In the genomic region with DNA sequence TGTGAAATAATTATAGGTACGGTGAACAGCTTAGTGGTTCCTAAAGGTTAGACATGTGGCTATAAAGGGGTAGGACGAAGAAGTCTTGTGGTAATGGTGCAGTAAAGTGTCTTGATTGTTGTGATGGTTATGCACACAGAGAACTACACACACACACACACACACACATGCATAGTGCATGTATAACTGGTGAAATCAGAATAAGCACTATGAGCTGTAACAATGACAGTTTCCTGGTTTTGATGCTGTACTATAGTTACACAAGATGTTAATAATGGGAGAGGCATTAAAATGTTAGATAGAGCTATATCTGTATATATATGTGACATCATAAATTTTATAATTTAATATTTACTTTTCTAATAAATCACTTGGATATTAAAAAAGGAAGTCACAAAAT, we compare ENCODE assay signal across 22 cellular contexts.
DNase-seq lines count a peak whose midpoint lies in the region; ATAC-seq, FAIRE-seq and TF ChIP-seq lines count a peak whose summit lies in the region.
"Had no signal": no experiment of that assay in that cellular context is flagged by ENCODE, and none has a peak within 500 bp of the region (broad histone marks: within the 10 kb centered on the region; RNA-seq: fewer than 3 reads in every experiment).

No MANE protein-coding gene starts in this region.

- DNase-seq in IMR-90, result peak; percentile 57
- peak; percentile 44 for DNase-seq in astrocyte of the spinal cord (ENCODE audit: low read depth, low spot score)
- peak; percentile 48 for DNase-seq in fibroblast of the aortic adventitia (ENCODE audit: low read depth)
- DNase-seq in smooth muscle cell (lab: John Stamatoyannopoulos, UW; ENCODE audit: unreplicated experiment), result no peak
- no peak for DNase-seq in kidney
- no peak for DNase-seq in amniotic stem cell (lab: John Stamatoyannopoulos, UW)
- DNase-seq: aorta; colonic mucosa; GF-D8; heart left ventricle; Karpas-422; naive thymus-derived CD4-positive, alpha-beta T cell; NCI-H2171 treated with DMSO at 0.1 percent for 48 hours; NCI-H774; posterior cingulate gyrus; small intestine; stimulated activated CD4-positive, alpha-beta T cell treated with anti-CD3 and anti-CD28 coated beads, Interleukin-4, amount 100 ng/mL, for 24 hours; uterus had no signal

- H3K9me3 ChIP-seq in IMR-90 (ENCODE audit: control insufficient read depth, insufficient read depth, low read length), result no peaks in the 10 kb centered on the region
- H3K9me3 ChIP-seq in smooth muscle cell (replicated peaks; ENCODE audit: low read depth), result no peaks in the 10 kb centered on the region
- H3K9me3 ChIP-seq in kidney (ENCODE audit: control insufficient read depth in 1 of 2, low read length in 2 of 2), result no peaks in the 10 kb centered on the region
- H3K9me3 ChIP-seq: BLaER1 treated with 17β-estradiol and CSF1 and Interleukin-3, amounts not matched to agents 10 nM and 100 nM; colonic mucosa; heart left ventricle; uterus had no signal

- peak overlapping the region; percentile 5; the same call in 1 of the 2 replicates for H3K4me2 ChIP-seq in IMR-90 (ENCODE audit: low read depth, low read length)
- H3K4me2 ChIP-seq in smooth muscle cell, result peak overlapping the region; percentile 74
- H3K4me2 ChIP-seq: BLaER1 treated with 17β-estradiol and CSF1 and Interleukin-3, amounts not matched to agents 10 nM and 100 nM had no signal

- dilution Hi-C loops in IMR-90 (cut with HindIII; ENCODE audit: low sequenced_read_pairs, unreplicated experiment), result no loop called here

- H3K4me3 ChIP-seq in IMR-90 (ENCODE audit: insufficient read depth, low read depth, low read length) (no peak overlapping the region), astrocyte of the spinal cord (ENCODE audit: low read depth, low read length) (no peak overlapping the region), fibroblast of the aortic adventitia (ENCODE audit: low read depth, low read length) (no peak overlapping the region), smooth muscle cell (no peak overlapping the region), kidney (ENCODE audit: low read length in 2 of 2) (no peak overlapping the region)
- H3K4me3 ChIP-seq: BLaER1 treated with 17β-estradiol and CSF1 and Interleukin-3, amounts not matched to agents 10 nM and 100 nM; colonic mucosa; heart left ventricle; uterus had no signal

- peak overlapping the region; percentile 66 for H3K23ac ChIP-seq in IMR-90 (ENCODE audit: low read depth, low read length)

- H2BK20ac ChIP-seq in IMR-90 (ENCODE audit: low read depth, low read length), result peak overlapping the region; percentile 96

- POLR2A ChIA-PET in IMR-90 (lab: Charles Lee; ENCODE audit: unreplicated experiment), result no interaction called here

- H2BK5ac ChIP-seq in IMR-90 (ENCODE audit: low read depth, low read length, poor library complexity, severe bottlenecking), result peak overlapping the region; percentile 93

- H3K9ac ChIP-seq in IMR-90 (ENCODE audit: low read depth, low read length) (no peak overlapping the region; the same call in 1 of the 2 replicates), smooth muscle cell (ENCODE audit: low read depth) (peak overlapping the region; percentile 26), kidney (ENCODE audit: low read length in 2 of 2) (no peak overlapping the region)
- H3K9ac ChIP-seq: BLaER1 treated with 17β-estradiol and CSF1 and Interleukin-3, amounts not matched to agents 10 nM and 100 nM had no signal

- peaks cover 5% of the 10 kb centered on the region; the same call in 1 of the 2 replicates for H3K9me1 ChIP-seq in IMR-90 (ENCODE audit: insufficient read depth, low read length)

- no peaks in the 10 kb centered on the region for H3K79me1 ChIP-seq in IMR-90 (ENCODE audit: low read depth in 1 of 2, low read length in 2 of 2)

- H3K4ac ChIP-seq in IMR-90 (ENCODE audit: low read depth, low read length), result peak overlapping the region; percentile 78; the same call in 1 of the 2 replicates

- H4K5ac ChIP-seq in IMR-90 (ENCODE audit: low read depth, low read length), result peak overlapping the region; percentile 89; the same call in 1 of the 2 replicates

- no peak for TF ChIP-seq RAD21 in IMR-90 (IDR thresholded peaks at IDR 0.05; ENCODE audit: low read length)

- in situ Hi-C loops in IMR-90 (cut with MboI; ENCODE audit: low sequenced_read_pairs), result no loop called here
- in situ Hi-C loops in astrocyte of the spinal cord (cut with HindIII; ENCODE audit: low sequenced_read_pairs), result no loop called here

- no peaks in the 10 kb centered on the region for H3F3A ChIP-seq in smooth muscle cell (ENCODE audit: low read depth)

- no peak overlapping the region for H2AFZ ChIP-seq in IMR-90 (replicated peaks; ENCODE audit: low read length, poor library complexity)
- no peak overlapping the region for H2AFZ ChIP-seq in smooth muscle cell (ENCODE audit: low read depth)

- H3K27me3 ChIP-seq in IMR-90 (ENCODE audit: control insufficient read depth, insufficient read depth, low read length) (no peaks in the 10 kb centered on the region), smooth muscle cell (ENCODE audit: low read depth) (no peaks in the 10 kb centered on the region)
- H3K27me3 ChIP-seq: BLaER1 treated with 17β-estradiol and CSF1 and Interleukin-3, amounts not matched to agents 10 nM and 100 nM; colonic mucosa; heart left ventricle; uterus had no signal

- intact Hi-C loops in IMR-90 (cut with micrococcal nuclease), result loop anchor here (2.0 kb wide), 1 partner anchor 14 kb away; no protein-coding TSS in a partner anchor
- intact Hi-C loops in kidney (cut with DNase I), result no loop called here

- peak overlapping the region; percentile 84 for H3K14ac ChIP-seq in IMR-90 (replicated peaks; ENCODE audit: low read depth, low read length)

- no peak overlapping the region for H2AK9ac ChIP-seq in IMR-90 (replicated peaks; ENCODE audit: low read depth, low read length, poor library complexity)

- no TSS peak for BruUV-seq in IMR-90 (replicated peaks; lab: Mats Ljungman, UMichigan)

- no peak for FAIRE-seq in kidney (lab: Jason Lieb, UNC)
- FAIRE-seq: D721Med, GM12891, small intestine had no signal

- H3K27ac ChIP-seq in IMR-90 (ENCODE audit: insufficient read depth, low read length) (no peak overlapping the region; the same call in 1 of the 2 replicates), smooth muscle cell (ENCODE audit: low read depth) (peak overlapping the region; percentile 65), kidney (ENCODE audit: low read depth in 2 of 2, low read length in 2 of 2) (no peak overlapping the region)
- H3K27ac ChIP-seq: BLaER1 treated with 17β-estradiol and CSF1 and Interleukin-3, amounts not matched to agents 10 nM and 100 nM; colonic mucosa; heart left ventricle; uterus had no signal

- H4K91ac ChIP-seq in IMR-90 (ENCODE audit: insufficient read depth, low read depth, low read length), result peak overlapping the region; percentile 84

- no peak for TF ChIP-seq CTCF in IMR-90 (conservative IDR thresholded peaks at IDR 0.05; ENCODE audit: low read depth, low read length)
- no peak for TF ChIP-seq CTCF in astrocyte of the spinal cord (IDR thresholded peaks at IDR 0.05; ENCODE audit: low read depth, low read length)
- no peak for TF ChIP-seq CTCF in fibroblast of the aortic adventitia (IDR thresholded peaks at IDR 0.05; ENCODE audit: insufficient read depth, low read length)
- no peak for TF ChIP-seq CTCF in smooth muscle cell (IDR thresholded peaks at IDR 0.05; ENCODE audit: borderline replicate concordance, insufficient read depth, poor library complexity, severe bottlenecking)
- no peak for TF ChIP-seq CTCF in kidney (IDR thresholded peaks at IDR 0.05; ENCODE audit: borderline replicate concordance, extremely low read depth, insufficient read depth)

- ATAC-seq in IMR-90 (ENCODE audit: low read depth) (peak; percentile 40), HG02973 (IDR thresholded peaks at IDR 0.05; ENCODE audit: unreplicated experiment) (no peak)
- ATAC-seq: heart left ventricle; naive thymus-derived CD4-positive, alpha-beta T cell had no signal

- no peaks in the 10 kb centered on the region for H3K79me2 ChIP-seq in smooth muscle cell (ENCODE audit: low read depth)

- H4K8ac ChIP-seq in IMR-90 (ENCODE audit: low read depth in 2 of 2, low read length in 2 of 2), result peak overlapping the region; percentile 73 to 94

- H3K36me3 ChIP-seq in IMR-90 (ENCODE audit: control insufficient read depth, insufficient read depth, low read length) (no peaks in the 10 kb centered on the region), smooth muscle cell (ENCODE audit: low read depth) (no peaks in the 10 kb centered on the region), kidney (ENCODE audit: control insufficient read depth in 1 of 2, insufficient read depth in 2 of 2, low read length in 2 of 2) (no peaks in the 10 kb centered on the region)
- H3K36me3 ChIP-seq: BLaER1 treated with 17β-estradiol and CSF1 and Interleukin-3, amounts not matched to agents 10 nM and 100 nM; colonic mucosa; heart left ventricle; uterus had no signal

- peak overlapping the region; percentile 99; the same call in 1 of the 2 replicates for H3K18ac ChIP-seq in IMR-90 (ENCODE audit: low read depth, low read length)

- CTCF ChIA-PET in IMR-90 (lab: Yijun Ruan, JAX), result interaction anchor here (1.0 kb wide), 1 partner anchor 25 kb away, joined by 3 read pairs; no protein-coding TSS in a partner anchor

- H2AK5ac ChIP-seq in IMR-90 (ENCODE audit: low read depth, low read length), result peak overlapping the region; percentile 89

- no peak for TF ChIP-seq POLR2A in IMR-90 (IDR thresholded peaks at IDR 0.05; ENCODE audit: low read depth, low read length)

- H4K20me1 ChIP-seq in IMR-90 (ENCODE audit: insufficient read depth, low read length) (no peaks in the 10 kb centered on the region), smooth muscle cell (ENCODE audit: low read depth) (no peaks in the 10 kb centered on the region)
- H4K20me1 ChIP-seq: BLaER1 treated with 17β-estradiol and CSF1 and Interleukin-3, amounts not matched to agents 10 nM and 100 nM had no signal

- H2BK15ac ChIP-seq in IMR-90 (ENCODE audit: low read depth, low read length), result peak overlapping the region; percentile 99

- H3K4me1 ChIP-seq in IMR-90 (ENCODE audit: control insufficient read depth, insufficient read depth, low read length), result peaks cover 12% of the 10 kb centered on the region
- H3K4me1 ChIP-seq in smooth muscle cell (ENCODE audit: low read depth), result peaks cover 10% of the 10 kb centered on the region
- no peaks in the 10 kb centered on the region for H3K4me1 ChIP-seq in kidney (ENCODE audit: control insufficient read depth in 1 of 2, insufficient read depth in 1 of 2, low read depth in 1 of 2, low read length in 2 of 2)
- H3K4me1 ChIP-seq: BLaER1 treated with 17β-estradiol and CSF1 and Interleukin-3, amounts not matched to agents 10 nM and 100 nM; colonic mucosa; heart left ventricle; uterus had no signal

- no CpG with 5 or more reads among the region's 2 CpGs for WGBS in IMR-90 (ENCODE audit: extremely low coverage in 2 of 2, insufficient read length in 1 of 2), 2 experiments
- WGBS in smooth muscle cell (ENCODE audit: low lambda C conversion rate), result 85% methylated on average over 2 of the region's 2 CpGs

- 0 out of 2 replicates have a peak overlapping the region, but pooled peaks have one; percentile 14 for H3K56ac ChIP-seq in IMR-90 (ENCODE audit: extremely low read depth, insufficient read depth, low read length)

- peak overlapping the region; percentile 91 for H2BK120ac ChIP-seq in IMR-90 (ENCODE audit: low read depth, low read length)

TF ChIP-seq in IMR-90, 13 proteins besides CTCF, POLR2A, EP300 and RAD21 (continues in another document):
- no peak for TF ChIP-seq MAFK (IDR thresholded peaks at IDR 0.05; ENCODE audit: low read depth, low read length)
- no peak for TF ChIP-seq SMC3 (IDR thresholded peaks at IDR 0.05; ENCODE audit: low read depth, low read length)
- TF ChIP-seq FOS (IDR thresholded peaks at IDR 0.05; ENCODE audit: low read depth, low read length), result no peak

Comparison
In these comparisons a context has a peak if more than half of its experiments do, and no peak if none do; other contexts are left out.
1. DNase-seq: peak in IMR-90 (single experiment), astrocyte of the spinal cord (single experiment) and fibroblast of the aortic adventitia (single experiment); none in smooth muscle cell (single experiment), kidney (single experiment) and amniotic stem cell (single experiment).